Comparison of ENCODE assay signal across 1 cellular context in the genomic region with DNA sequence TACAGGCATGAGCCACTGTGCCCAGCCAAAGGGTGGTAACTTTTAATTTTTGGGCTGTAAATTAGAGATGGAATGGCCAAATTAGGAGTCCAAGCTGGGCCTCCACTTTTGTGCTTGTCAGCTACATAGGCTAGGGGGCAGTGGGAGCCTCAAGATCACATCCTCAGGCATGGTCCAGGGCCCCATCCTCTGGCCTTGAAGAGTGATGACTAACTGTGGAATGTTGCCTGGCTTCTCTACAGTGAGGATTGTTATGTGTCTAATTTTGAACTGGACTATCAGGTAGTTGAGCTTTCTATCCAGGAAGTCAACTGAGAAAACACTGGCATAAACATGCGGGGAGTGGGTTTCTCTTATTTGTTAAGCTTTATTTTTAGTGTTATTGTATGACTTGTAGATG.
TF ChIP-seq lines count a peak whose summit lies in the region.

No MANE protein-coding gene starts in this region.

TF ChIP-seq in HCT116, 20 proteins besides CTCF, POLR2A, EP300 and RAD21:
- TF ChIP-seq ZBTB33 (IDR thresholded peaks at IDR 0.05; ENCODE audit: extremely low read depth, insufficient replicate concordance, low read length) = no peak
- no peak for TF ChIP-seq ZFX (IDR thresholded peaks at IDR 0.05)
- no peak for TF ChIP-seq EGR1 (IDR thresholded peaks at IDR 0.05; ENCODE audit: low read depth)
- no peak for TF ChIP-seq POLR2AphosphoS5 (IDR thresholded peaks at IDR 0.05; ENCODE audit: low read depth, low read length)
- TF ChIP-seq FOSL1 (IDR thresholded peaks at IDR 0.05; ENCODE audit: low read depth) = 0 out of 2 replicates have a peak, but pooled peaks have one; percentile 23
- no peak for TF ChIP-seq CEBPB (IDR thresholded peaks at IDR 0.05; ENCODE audit: low read depth)
- TF ChIP-seq EZH2phosphoT487 (IDR thresholded peaks at IDR 0.05; ENCODE audit: borderline replicate concordance) = no peak
- no peak for TF ChIP-seq CBX3 (IDR thresholded peaks at IDR 0.05; ENCODE audit: low read depth)
- no peak for TF ChIP-seq JUND (IDR thresholded peaks at IDR 0.05)
- peak; percentile 25; the same call in 1 of the 2 replicates for TF ChIP-seq SP1 (IDR thresholded peaks at IDR 0.05; ENCODE audit: low read depth)
- no peak for TF ChIP-seq EZH2 (IDR thresholded peaks at IDR 0.05)
- no peak for TF ChIP-seq YY1 (IDR thresholded peaks at IDR 0.05; ENCODE audit: extremely low read depth, insufficient replicate concordance, low read depth, low read length)
